Comparison of ENCODE assay signal across 8 cellular contexts in the genomic region with DNA sequence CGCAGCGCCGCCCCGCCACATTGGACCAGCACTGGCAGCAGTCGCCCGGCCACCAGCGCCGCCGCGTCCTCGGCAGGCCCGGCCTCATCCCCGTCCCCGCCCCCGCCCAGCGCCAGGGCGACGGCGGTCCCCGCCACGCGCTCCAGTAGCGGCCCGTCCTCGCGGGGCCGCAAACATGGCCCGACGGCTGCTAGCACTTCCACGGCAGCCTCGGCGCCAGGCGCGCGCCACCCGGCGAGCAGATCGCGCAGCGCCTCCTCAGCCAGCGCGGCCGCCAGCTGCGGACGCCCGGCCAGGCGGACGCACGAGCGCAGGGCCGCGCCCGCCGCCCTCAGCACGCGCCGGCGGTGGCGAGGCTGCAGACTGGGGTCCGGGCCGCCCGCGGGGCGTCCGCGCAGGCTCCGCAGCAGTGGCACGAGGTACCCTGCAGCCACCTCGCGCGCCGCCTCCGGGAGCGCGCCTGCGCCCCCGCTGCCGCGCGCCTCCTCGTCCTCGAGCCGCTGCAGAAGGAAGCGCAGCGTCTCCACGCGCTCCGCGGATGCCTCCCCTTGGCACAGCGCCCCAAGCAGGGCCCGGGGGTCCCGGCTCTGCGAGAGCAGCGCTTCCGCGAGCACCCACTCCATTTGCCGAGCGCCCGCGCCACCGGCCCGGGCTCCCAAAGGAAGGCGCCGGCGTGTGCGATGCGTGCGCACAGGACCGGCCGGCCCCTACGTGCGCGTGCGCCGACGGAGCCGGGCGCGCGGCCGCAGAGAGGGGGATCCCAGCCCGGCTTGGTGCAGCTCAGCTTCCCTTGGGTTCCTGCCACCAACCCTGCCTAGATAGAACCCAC. TPM values are rescaled to one million over a fixed set of nuclear protein-coding genes. Genes with fewer than 3 reads are reported as not detected.
A peak's percentile ranks its signal among the peaks of the same experiment; 100 is the strongest.
DNase-seq lines count a peak whose midpoint lies in the region; ATAC-seq and TF ChIP-seq lines count a peak whose summit lies in the region.

A gene with protein sequence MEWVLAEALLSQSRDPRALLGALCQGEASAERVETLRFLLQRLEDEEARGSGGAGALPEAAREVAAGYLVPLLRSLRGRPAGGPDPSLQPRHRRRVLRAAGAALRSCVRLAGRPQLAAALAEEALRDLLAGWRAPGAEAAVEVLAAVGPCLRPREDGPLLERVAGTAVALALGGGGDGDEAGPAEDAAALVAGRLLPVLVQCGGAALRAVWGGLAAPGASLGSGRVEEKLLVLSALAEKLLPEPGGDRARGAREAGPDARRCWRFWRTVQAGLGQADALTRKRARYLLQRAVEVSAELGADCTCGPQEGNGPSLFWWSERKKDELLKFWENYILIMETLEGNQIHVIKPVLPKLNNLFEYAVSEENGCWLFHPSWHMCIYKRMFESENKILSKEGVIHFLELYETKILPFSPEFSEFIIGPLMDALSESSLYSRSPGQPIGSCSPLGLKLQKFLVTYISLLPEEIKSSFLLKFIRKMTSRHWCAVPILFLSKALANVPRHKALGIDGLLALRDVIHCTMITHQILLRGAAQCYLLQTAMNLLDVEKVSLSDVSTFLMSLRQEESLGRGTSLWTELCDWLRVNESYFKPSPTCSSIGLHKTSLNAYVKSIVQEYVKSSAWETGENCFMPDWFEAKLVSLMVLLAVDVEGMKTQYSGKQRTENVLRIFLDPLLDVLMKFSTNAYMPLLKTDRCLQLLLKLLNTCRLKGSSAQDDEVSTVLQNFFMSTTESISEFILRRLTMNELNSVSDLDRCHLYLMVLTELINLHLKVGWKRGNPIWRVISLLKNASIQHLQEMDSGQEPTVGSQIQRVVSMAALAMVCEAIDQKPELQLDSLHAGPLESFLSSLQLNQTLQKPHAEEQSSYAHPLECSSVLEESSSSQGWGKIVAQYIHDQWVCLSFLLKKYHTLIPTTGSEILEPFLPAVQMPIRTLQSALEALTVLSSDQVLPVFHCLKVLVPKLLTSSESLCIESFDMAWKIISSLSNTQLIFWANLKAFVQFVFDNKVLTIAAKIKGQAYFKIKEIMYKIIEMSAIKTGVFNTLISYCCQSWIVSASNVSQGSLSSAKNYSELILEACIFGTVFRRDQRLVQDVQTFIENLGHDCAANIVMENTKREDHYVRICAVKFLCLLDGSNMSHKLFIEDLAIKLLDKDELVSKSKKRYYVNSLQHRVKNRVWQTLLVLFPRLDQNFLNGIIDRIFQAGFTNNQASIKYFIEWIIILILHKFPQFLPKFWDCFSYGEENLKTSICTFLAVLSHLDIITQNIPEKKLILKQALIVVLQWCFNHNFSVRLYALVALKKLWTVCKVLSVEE (N-terminal part only) (minus strand): TSS at position 699 of the 829 bp plus-strand sequence. CDS start 76 bp downstream, at position 623.

- TF ChIP-seq CTCF in AG09309 (IDR thresholded peaks at IDR 0.05; ENCODE audit: control insufficient read depth, insufficient read depth, low read depth, low read length, missing control alignments): peak; percentile 6
- TF ChIP-seq CTCF in kidney epithelial cell (IDR thresholded peaks at IDR 0.05; ENCODE audit: insufficient read depth, low read length, poor library complexity, severe bottlenecking): no peak

- H3K27me3 ChIP-seq in kidney epithelial cell (ENCODE audit: control insufficient read depth, insufficient read depth, low read length): no peaks in the 10 kb centered on the region

- peaks cover 18% of the 10 kb centered on the region for H3K27me3 Mint-ChIP-seq in central memory CD8-positive, alpha-beta T cell

- H3K36me3 ChIP-seq in kidney epithelial cell (ENCODE audit: control insufficient read depth, insufficient read depth, low read length): no peaks in the 10 kb centered on the region

- H3K36me3 Mint-ChIP-seq in central memory CD8-positive, alpha-beta T cell (ENCODE audit: insufficient read depth): peaks cover 5% of the 10 kb centered on the region

- peak within 1 kb of the TSS; percentile 54 for H3K27ac Mint-ChIP-seq in central memory CD8-positive, alpha-beta T cell (ENCODE audit: low read depth)

- no peaks in the 10 kb centered on the region for H3K9me3 Mint-ChIP-seq in central memory CD8-positive, alpha-beta T cell

- H3K4me1 Mint-ChIP-seq in central memory CD8-positive, alpha-beta T cell: peaks cover 20% of the 10 kb centered on the region

- H3K4me3 ChIP-seq in AG09309 (ENCODE audit: control insufficient read depth, low read depth, low read length) (peak within 1 kb of the TSS; percentile 66), kidney epithelial cell (ENCODE audit: low read depth, low read length) (peak within 1 kb of the TSS; percentile 61)

- peak; percentile 59 for ATAC-seq in GM18870 (IDR thresholded peaks at IDR 0.05; ENCODE audit: unreplicated experiment)
- peak; percentile 53 for ATAC-seq in HG03103 (IDR thresholded peaks at IDR 0.05; ENCODE audit: low read depth, unreplicated experiment)
- ATAC-seq in central memory CD8-positive, alpha-beta T cell (replicated peaks; ENCODE audit: extremely low read depth, poor library complexity, severe bottlenecking): peak; percentile 70

- DNase-seq in AG09309 (ENCODE audit: low read depth): no peak
- peak; percentile 93 for DNase-seq in NCI-H2227 (lab: John Stamatoyannopoulos, UW; ENCODE audit: unreplicated experiment)
- peak; percentile 40 for DNase-seq in activated CD4-positive, CD25-positive, alpha-beta regulatory T cell treated with anti-CD3 and anti-CD28 coated beads, Interleukin-2, amount 50 U/mL, for 16 hours (ENCODE audit: low read depth, low spot score)
- peak; percentile 58 to 67 for DNase-seq in central memory CD8-positive, alpha-beta T cell (ENCODE audit: low spot score in 2 of 2)
- DNase-seq in kidney epithelial cell (ENCODE audit: low read depth): no peak
- DNase-seq in stimulated activated CD4-positive, alpha-beta T cell treated with anti-CD3 and anti-CD28 coated beads, Interleukin-15, amount 100 ng/mL, for 48 hours (ENCODE audit: low read depth in 2 of 2): peak; percentile 40 to 58

- H3K4me3 Mint-ChIP-seq in central memory CD8-positive, alpha-beta T cell: peak within 1 kb of the TSS; percentile 75

RNA-seq across cellular contexts. Expression of the gene that starts here (rescaled TPM):
- total RNA-seq in kidney epithelial cell: 17.3 and 22.1 TPM in 2 replicates

Comparison
In these comparisons a context has a peak if more than half of its experiments do, and no peak if none do; other contexts are left out.
1. DNase-seq: peak in NCI-H2227 (single experiment), activated CD4-positive, CD25-positive, alpha-beta regulatory T cell treated with anti-CD3 and anti-CD28 coated beads, Interleukin-2, amount 50 U/mL, for 16 hours (single experiment), central memory CD8-positive, alpha-beta T cell (2 of 2) and stimulated activated CD4-positive, alpha-beta T cell treated with anti-CD3 and anti-CD28 coated beads, Interleukin-15, amount 100 ng/mL, for 48 hours (2 of 2); none in AG09309 (single experiment) and kidney epithelial cell (single experiment).
2. Peak in every context shown above with its lines, with median percentiles within 50 percentile points of each other: ATAC-seq.